ENCODE assay signal across 24 cellular contexts in the genomic region with DNA sequence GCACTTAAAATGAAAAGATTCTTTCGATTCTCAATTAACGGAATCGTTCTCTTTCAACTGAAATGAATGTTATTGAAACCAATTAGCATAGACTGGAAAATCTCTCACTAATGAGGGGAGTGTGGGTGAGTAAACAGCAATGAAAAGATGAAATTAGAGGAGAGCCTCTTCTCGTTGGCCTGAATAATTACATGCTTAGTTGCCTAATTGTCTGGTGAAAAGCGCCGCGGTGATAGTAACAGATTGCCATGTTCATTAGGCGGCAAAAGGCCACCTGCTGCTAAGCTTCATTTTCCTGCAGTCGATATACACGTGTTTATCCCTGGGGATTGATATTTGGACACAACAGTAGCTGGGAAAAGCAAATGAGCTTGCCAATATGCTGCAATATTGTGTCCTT.
A peak's percentile ranks its signal among the peaks of the same experiment; 100 is the strongest.
DNase-seq lines count a peak whose midpoint lies in the region; ATAC-seq lines count a peak whose summit lies in the region.
"Had no signal": no experiment of that assay in that cellular context is flagged by ENCODE, and none has a peak within 500 bp of the region (broad histone marks: within the 10 kb centered on the region; RNA-seq: fewer than 3 reads in every experiment).

No MANE protein-coding gene starts in this region.

- no peaks in the 10 kb centered on the region for H3K36me3 ChIP-seq in neuronal stem cell (replicated peaks in 1 of 2; ENCODE audit: control insufficient read depth in 2 of 2, insufficient read depth in 2 of 2, low read length in 2 of 2)
- H3K36me3 ChIP-seq: lower lobe of right lung, suprapubic skin had no signal

- no peak overlapping the region for H2AFZ ChIP-seq in neuronal stem cell (ENCODE audit: low read length)
- H2AFZ ChIP-seq: GM23338 had no signal

- no peak overlapping the region for H3K4ac ChIP-seq in neuronal stem cell (ENCODE audit: low read length)

- H2BK15ac ChIP-seq in neuronal stem cell (ENCODE audit: low read length) = no peak overlapping the region

- no peaks in the 10 kb centered on the region for H3K79me1 ChIP-seq in neuronal stem cell (ENCODE audit: low read depth, low read length)

- no peaks in the 10 kb centered on the region for H3K9me3 ChIP-seq in neuronal stem cell (replicated peaks in 1 of 2; ENCODE audit: control insufficient read depth in 2 of 2, insufficient read depth in 1 of 2, low read depth in 1 of 2, low read length in 2 of 2)
- H3K9me3 ChIP-seq: lower lobe of right lung, suprapubic skin had no signal

- DNase-seq in NCI-H1092 (lab: John Stamatoyannopoulos, UW) = peak; percentile 68
- peak; percentile 80 for DNase-seq in NCI-H2081 treated with DMSO at 0.1 percent for 48 hours (lab: John Stamatoyannopoulos, UW)
- DNase-seq in NCI-H748 (lab: John Stamatoyannopoulos, UW; ENCODE audit: unreplicated experiment) = peak; percentile 90
- DNase-seq in neuronal stem cell (ENCODE audit: low spot score) = peak; percentile 43
- no peak for DNase-seq in kidney glomerular epithelial cell (lab: John Stamatoyannopoulos, UW)
- DNase-seq in activated CD8-positive, alpha-beta memory T cell treated with anti-CD3 and anti-CD28 coated beads, Interleukin-2, amount 50 U/mL, for 4 hours = no peak
- DNase-seq: activated CD4-positive, alpha-beta memory T cell treated with anti-CD3 and anti-CD28 coated beads, Interleukin-2, amount 10 ng/mL, durations not matched to agents 7 days and 5 days; activated naive CD8-positive, alpha-beta T cell treated with anti-CD3 and anti-CD28 coated beads, Interleukin-2, amount 10 ng/mL, durations not matched to agents 7 days and 5 days; activated T-cell treated with anti-CD3 and anti-CD28 coated beads, Interleukin-2, amount 50 U/mL, for 72 hours; erythroblast; GF-D8; immature natural killer cell; lower lobe of right lung; MM.1S; naive B cell; Right ventricle myocardium superior; stimulated activated CD4-positive, alpha-beta T cell treated with anti-CD3 and anti-CD28 coated beads, Interleukin-4, amount 100 ng/mL, for 4 hours; stimulated activated CD8-positive, alpha-beta memory T cell treated with anti-CD3 and anti-CD28 coated beads, Interleukin-4, amount 100 ng/mL, for 48 hours; T-helper 17 cell had no signal

- H4K91ac ChIP-seq in neuronal stem cell (ENCODE audit: low read depth, low read length, poor library complexity) = no peak overlapping the region

- no peak overlapping the region for H3K4me3 ChIP-seq in neuronal stem cell (ENCODE audit: low read length in 2 of 2)
- H3K4me3 ChIP-seq: GM23338, lower lobe of right lung, skin epidermis, suprapubic skin had no signal

- no peaks in the 10 kb centered on the region for H3K27me3 ChIP-seq in neuronal stem cell (ENCODE audit: control insufficient read depth in 3 of 3, insufficient read depth in 3 of 3, low read depth in 1 of 3, low read length in 3 of 3)
- H3K27me3 ChIP-seq: suprapubic skin had no signal

- no peak overlapping the region for H2BK5ac ChIP-seq in neuronal stem cell (ENCODE audit: low read length)

- no peak overlapping the region for H4K8ac ChIP-seq in neuronal stem cell (ENCODE audit: low read depth, low read length)

- H3K27ac ChIP-seq in neuronal stem cell (replicated peaks; ENCODE audit: low read length) = no peak overlapping the region
- H3K27ac ChIP-seq: lower lobe of right lung, skin epidermis, suprapubic skin had no signal

- H2BK12ac ChIP-seq in neuronal stem cell (ENCODE audit: low read length) = no peak overlapping the region

- H3K14ac ChIP-seq in neuronal stem cell (ENCODE audit: low read length) = no peak overlapping the region

- H3K18ac ChIP-seq in neuronal stem cell (ENCODE audit: low read length) = no peak overlapping the region

- peaks cover 0 to 2% of the 10 kb centered on the region in 2 donors for H3K4me1 ChIP-seq in neuronal stem cell (ENCODE audit: control insufficient read depth in 2 of 2, insufficient read depth in 1 of 2, low read depth in 1 of 2, low read length in 2 of 2)
- H3K4me1 ChIP-seq: lower lobe of right lung, suprapubic skin had no signal

- no peak overlapping the region for H3K9ac ChIP-seq in neuronal stem cell (ENCODE audit: low read depth, low read length, poor library complexity)

- peak overlapping the region; percentile 35 for H3K4me2 ChIP-seq in neuronal stem cell (ENCODE audit: insufficient read depth, low read length, poor library complexity, severe bottlenecking)
- H3K4me2 ChIP-seq: GM23338 had no signal

- WGBS in neuronal stem cell (ENCODE audit: extremely low coverage in 2 of 2, insufficient read length in 2 of 2, insufficient replicate concordance in 1 of 2), 2 donors = no CpG with 5 or more reads among the region's 10 CpGs

- H2AK5ac ChIP-seq in neuronal stem cell (ENCODE audit: low read depth, low read length) = no peak overlapping the region

- no peak for ATAC-seq in HG03108 (IDR thresholded peaks at IDR 0.05; ENCODE audit: unreplicated experiment)
- ATAC-seq: activated T-cell treated with anti-CD3 and anti-CD28 coated beads, Interleukin-2, amount 50 U/mL, for 72 hours; GM23338; lower lobe of right lung; T-helper 17 cell; WTC11 had no signal

- H2BK120ac ChIP-seq in neuronal stem cell (ENCODE audit: low read depth, low read length) = no peak overlapping the region

- H3K23ac ChIP-seq in neuronal stem cell (ENCODE audit: low read depth, low read length, poor library complexity) = no peak overlapping the region

Comparison
In these comparisons a context has a peak if more than half of its experiments do, and no peak if none do; other contexts are left out.
1. DNase-seq: peak in NCI-H1092 (single experiment), NCI-H2081 treated with DMSO at 0.1 percent for 48 hours (single experiment), NCI-H748 (single experiment) and neuronal stem cell (single experiment); none in kidney glomerular epithelial cell (single experiment) and activated CD8-positive, alpha-beta memory T cell treated with anti-CD3 and anti-CD28 coated beads, Interleukin-2, amount 50 U/mL, for 4 hours (single experiment).